7 cellular contexts compared by ENCODE assay signal in the genomic region with DNA sequence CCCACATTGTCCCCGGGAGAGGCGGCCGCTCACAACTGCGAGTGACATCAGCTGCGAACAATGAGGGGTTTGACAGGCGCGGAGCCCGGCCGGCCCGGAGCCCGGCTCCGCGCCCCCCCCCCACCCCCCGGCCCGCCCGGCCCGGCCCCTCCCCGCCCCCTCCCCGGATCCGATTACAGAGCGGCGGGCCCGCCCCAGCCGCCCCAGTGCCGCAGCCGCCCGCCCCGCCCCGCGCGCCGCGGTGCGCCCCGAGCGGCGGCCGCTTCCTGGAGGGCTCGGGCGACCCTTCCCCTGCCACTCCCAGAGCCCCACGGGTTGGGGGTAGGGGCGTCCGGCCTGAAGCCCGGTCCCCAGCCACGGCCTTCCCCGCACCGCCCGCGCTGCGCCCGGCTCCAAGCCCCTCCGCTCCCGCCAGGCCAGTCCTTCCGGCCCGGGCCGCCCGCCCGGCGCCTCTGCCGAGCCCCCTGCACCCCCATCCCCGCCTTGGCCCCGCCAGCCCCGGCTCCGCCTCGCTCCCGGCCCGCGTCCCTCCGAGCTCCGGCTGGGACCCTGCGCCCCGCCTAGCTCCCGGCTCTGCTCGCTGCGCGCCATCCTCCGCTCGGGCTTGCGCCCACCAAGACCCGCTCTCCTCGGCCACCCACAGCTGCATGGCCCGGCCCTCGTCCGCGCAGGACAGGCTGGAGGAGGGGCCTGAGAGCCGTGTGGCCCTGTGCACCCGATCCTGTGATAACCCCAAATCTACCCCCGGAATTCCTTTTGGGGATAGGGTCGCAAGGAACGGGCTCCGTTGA. TPM values are rescaled to one million over a fixed set of nuclear protein-coding genes. Genes with fewer than 3 reads are reported as not detected.
A peak's percentile ranks its signal among the peaks of the same experiment; 100 is the strongest.
DNase-seq lines count a peak whose midpoint lies in the region; ATAC-seq and TF ChIP-seq lines count a peak whose summit lies in the region.

TSS of gene PCBP4 (minus strand) at position 71 of the 791 bp plus-strand sequence. CDS start 6,214 bp downstream, outside the sequence.

- H3K4me3 Mint-ChIP-seq in MCF 10A (ENCODE audit: unreplicated experiment), result peak within 1 kb of the TSS; percentile 78

- peak; percentile 50 for ATAC-seq in HG02623 (IDR thresholded peaks at IDR 0.05; ENCODE audit: unreplicated experiment)
- peak; percentile 37 for ATAC-seq in RWPE2 (ENCODE audit: low read depth)

- no TSS peak for BruUV-seq in MCF 10A (replicated peaks; lab: Mats Ljungman, UMichigan)

- no peaks in the 10 kb centered on the region for H3K27me3 Mint-ChIP-seq in MCF 10A (ENCODE audit: insufficient read depth, unreplicated experiment)

- H3K36me3 ChIP-seq in RWPE2 (ENCODE audit: low read depth) (no peaks in the 10 kb centered on the region), iPS-18a (ENCODE audit: control insufficient read depth, low read depth, low read length) (no peaks in the 10 kb centered on the region)

- peak within 1 kb of the TSS; percentile 75 for H3K27ac ChIP-seq in RWPE2 (ENCODE audit: poor library complexity, severe bottlenecking)
- peak within 1 kb of the TSS; percentile 92 for H3K27ac ChIP-seq in iPS-18a (ENCODE audit: low read length)

- peaks cover 13% of the 10 kb centered on the region for H3K36me3 Mint-ChIP-seq in MCF 10A (ENCODE audit: insufficient read depth, unreplicated experiment)

- TF ChIP-seq CTCF in GM12875 (IDR thresholded peaks at IDR 0.05; ENCODE audit: borderline replicate concordance, insufficient read depth, low read depth, low read length) (no peak), RWPE2 (IDR thresholded peaks at IDR 0.05; ENCODE audit: poor library complexity, severe bottlenecking) (no peak), MCF 10A (IDR thresholded peaks at IDR 0.05; ENCODE audit: unreplicated experiment) (no peak)

- in situ Hi-C loops in KBM-7 (cut with MboI; ENCODE audit: low pct_unique_long_range_greater_than_20kb, low sequenced_read_pairs), result no loop called here

- H3K4me3 ChIP-seq in GM12875 (ENCODE audit: low read depth, low read length), result peak within 1 kb of the TSS; percentile 62
- H3K4me3 ChIP-seq in RWPE2 (ENCODE audit: severe bottlenecking), result peak within 1 kb of the TSS; percentile 89
- peak within 1 kb of the TSS; percentile 83 for H3K4me3 ChIP-seq in iPS-18a (ENCODE audit: low read length)

- H3K27ac Mint-ChIP-seq in MCF 10A (ENCODE audit: low read depth, unreplicated experiment), result peak within 1 kb of the TSS; percentile 49

- DNase-seq in RWPE2 (ENCODE audit: low spot score) (no peak), MCF 10A (ENCODE audit: unreplicated experiment) (no peak), renal cortical epithelial cell (ENCODE audit: low read depth) (no peak), KBM-7 (no peak)

- intact Hi-C loops in MCF 10A (cut with micrococcal nuclease), result no loop called here

- peak within 1 kb of the TSS; percentile 95 for H3K9ac ChIP-seq in iPS-18a (ENCODE audit: low read length)

- H3K9me3 ChIP-seq in RWPE2 (ENCODE audit: severe bottlenecking) (no peaks in the 10 kb centered on the region), iPS-18a (ENCODE audit: control insufficient read depth, low read depth, low read length) (no peaks in the 10 kb centered on the region)

- peaks cover 10% of the 10 kb centered on the region for H3K4me1 Mint-ChIP-seq in MCF 10A (ENCODE audit: insufficient read depth, unreplicated experiment)

- no peaks in the 10 kb centered on the region for H3K27me3 ChIP-seq in RWPE2 (ENCODE audit: insufficient read depth, poor library complexity, severe bottlenecking)
- H3K27me3 ChIP-seq in iPS-18a (ENCODE audit: control insufficient read depth, insufficient read depth, low read length), result peaks cover 19% of the 10 kb centered on the region

- H3K4me1 ChIP-seq in RWPE2 (ENCODE audit: insufficient read depth, poor library complexity, severe bottlenecking), result no peaks in the 10 kb centered on the region
- peaks cover 40% of the 10 kb centered on the region for H3K4me1 ChIP-seq in iPS-18a (ENCODE audit: control insufficient read depth, low read depth, low read length)

- no peaks in the 10 kb centered on the region for H3K9me3 Mint-ChIP-seq in MCF 10A (ENCODE audit: unreplicated experiment)

- POLR2A ChIA-PET in MCF 10A (lab: Yijun Ruan, JAX), result interaction anchor here (0.8 to 6.5 kb wide), 6 partner anchors 16 to 89 kb away, joined by 3 to 37 read pairs (median 4); partner anchors contain the start of genes ACY1, DUSP7, RPL29 and RRP9

- CTCF ChIA-PET in MCF 10A (lab: Yijun Ruan, JAX), result interaction anchor here (0.6 to 1.0 kb wide), 3 partner anchors 25 to 468 kb away, joined by 3 read pairs; no protein-coding TSS in a partner anchor

RNA-seq across cellular contexts. Expression of gene PCBP4, which starts in this region (rescaled TPM):
- 26.4 TPM in 2 replicates for total RNA-seq in MCF 10A (2022)
- total RNA-seq in renal cortical epithelial cell, result 51.7 and 69.4 TPM in 2 replicates
